ENCODE assay signal across 8 cellular contexts in the genomic region with DNA sequence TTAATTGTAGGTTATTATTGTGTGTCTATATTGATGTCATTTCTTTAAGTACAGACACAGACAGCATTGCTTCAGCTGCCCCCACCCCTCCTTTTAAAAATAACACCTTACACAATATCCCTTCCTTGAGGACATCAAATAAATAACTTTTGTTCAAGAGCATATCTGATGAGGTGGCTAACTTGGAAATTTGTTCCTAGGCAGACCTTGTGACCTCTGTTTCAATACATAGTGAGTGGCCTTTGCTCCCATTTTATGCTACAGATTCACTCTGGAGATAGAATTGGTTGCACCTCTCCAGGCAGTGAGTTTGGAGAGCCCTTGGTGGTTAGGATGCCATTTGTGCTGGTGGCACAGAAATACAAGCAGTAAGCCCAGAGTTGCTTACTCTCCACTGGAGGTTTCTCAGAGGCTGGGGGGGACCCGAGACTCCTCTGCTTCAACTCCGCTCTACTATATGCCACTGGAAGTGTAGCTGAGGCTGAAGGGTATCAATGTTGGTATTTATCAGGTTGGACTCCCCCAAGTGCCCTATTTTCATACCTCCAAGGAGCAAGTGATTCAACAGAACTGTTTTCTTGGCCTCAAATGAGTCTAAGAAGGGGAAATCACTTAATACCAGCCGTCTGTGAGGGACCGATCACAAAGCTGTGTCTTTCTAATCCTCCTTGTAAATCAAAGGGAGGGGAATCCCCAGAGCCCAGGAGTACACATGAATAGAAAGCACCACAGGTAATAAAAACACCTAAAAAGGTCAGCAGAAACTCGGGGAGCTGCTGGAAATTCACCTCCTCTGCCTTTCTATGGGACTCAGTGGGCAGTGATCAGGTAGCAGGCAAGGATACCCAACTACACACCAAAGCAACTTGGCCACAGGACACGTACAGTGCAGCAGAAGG.
DNase-seq lines count a peak whose midpoint lies in the region; ATAC-seq, FAIRE-seq and TF ChIP-seq lines count a peak whose summit lies in the region.

No MANE protein-coding gene starts in this region.

- no peak for TF ChIP-seq POLR2A in stomach (IDR thresholded peaks at IDR 0.05)

- H3K36me3 ChIP-seq in stomach (no peaks in the 10 kb centered on the region), pancreas (no peaks in the 10 kb centered on the region)

- H3K9me3 Mint-ChIP-seq in endothelial cell (ENCODE audit: unreplicated experiment) = no peaks in the 10 kb centered on the region

- intact Hi-C loops in stomach (cut with DNase I; ENCODE audit: low total_unique reads) = no loop called here
- intact Hi-C loops in pancreas (cut with DNase I) = no loop called here

- FAIRE-seq in pancreas (lab: Jason Lieb, UNC) = no peak

- H3K27ac Mint-ChIP-seq in endothelial cell (ENCODE audit: unreplicated experiment) = no peak overlapping the region

- TF ChIP-seq CTCF in stomach (IDR thresholded peaks at IDR 0.05) (no peak), pancreas (IDR thresholded peaks at IDR 0.05) (no peak), endothelial cell (IDR thresholded peaks at IDR 0.05; ENCODE audit: unreplicated experiment) (no peak), foreskin fibroblast (IDR thresholded peaks at IDR 0.05; ENCODE audit: low read depth, low read length) (no peak)

- WGBS in stomach, 5 donors = 77 to 83% (median 80%) methylated on average over 6 of the region's 6 CpGs
- 88 to 94% methylated on average over 6 of the region's 6 CpGs for WGBS in pancreas, 2 donors

- TF ChIP-seq EP300 in stomach (IDR thresholded peaks at IDR 0.05) = no peak

- no peak overlapping the region for H3K4me3 Mint-ChIP-seq in endothelial cell (ENCODE audit: unreplicated experiment)

- H3K9me3 ChIP-seq in stomach (no peaks in the 10 kb centered on the region), pancreas (no peaks in the 10 kb centered on the region)

- H3K27ac ChIP-seq in stomach (peak overlapping the region in 4 of 5 donors; percentile 3 to 77 (median 37)), pancreas (no peak overlapping the region)

- no peak overlapping the region for H3K4me3 ChIP-seq in stomach
- no peak overlapping the region for H3K4me3 ChIP-seq in pancreas
- H3K4me3 ChIP-seq in foreskin fibroblast (ENCODE audit: low read depth in 1 of 2, low read length in 2 of 2) = no peak overlapping the region

- DNase-seq in activated effector memory CD4-positive, alpha-beta T cell treated with anti-CD3 and anti-CD28 coated beads, Interleukin-2, amount 50 U/mL, for 16 hours = peak; percentile 66
- DNase-seq in activated effector memory CD4-positive, alpha-beta T cell treated with Interleukin-2 at 50 U/mL for 16 hours = no peak
- DNase-seq in activated gamma-delta T cell treated with anti-CD3 and anti-CD28 coated beads, Interleukin-2, amount 50 U/mL, for 16 hours (ENCODE audit: low read depth) = peak; percentile 18
- DNase-seq in stomach (no peak), pancreas (no peak), endothelial cell (ENCODE audit: low spot score) (no peak), foreskin fibroblast (no peak)

- H3K4me1 Mint-ChIP-seq in endothelial cell (ENCODE audit: unreplicated experiment) = peaks cover 30% of the 10 kb centered on the region

- peaks cover 0 to 43% (median 22%) of the 10 kb centered on the region in 4 donors for H3K4me1 ChIP-seq in stomach
- H3K4me1 ChIP-seq in pancreas = peaks cover 0 to 10% (median 0%) of the 10 kb centered on the region in 3 donors

- peaks cover 2% of the 10 kb centered on the region for H3K27me3 Mint-ChIP-seq in endothelial cell (ENCODE audit: unreplicated experiment)

- H3K27me3 ChIP-seq in stomach (no peaks in the 10 kb centered on the region), pancreas (no peaks in the 10 kb centered on the region)

- ATAC-seq in HG03378 (IDR thresholded peaks at IDR 0.05; ENCODE audit: unreplicated experiment) (peak; percentile 25), pancreas (no peak)

- H3K36me3 Mint-ChIP-seq in endothelial cell (ENCODE audit: low read depth, unreplicated experiment) = no peaks in the 10 kb centered on the region

Comparison
In these comparisons a context has a peak if more than half of its experiments do, and no peak if none do; other contexts are left out.
1. DNase-seq: peak in activated effector memory CD4-positive, alpha-beta T cell treated with anti-CD3 and anti-CD28 coated beads, Interleukin-2, amount 50 U/mL, for 16 hours (single experiment) and activated gamma-delta T cell treated with anti-CD3 and anti-CD28 coated beads, Interleukin-2, amount 50 U/mL, for 16 hours (single experiment); none in activated effector memory CD4-positive, alpha-beta T cell treated with Interleukin-2 at 50 U/mL for 16 hours (single experiment), stomach (single experiment), pancreas (0 of 6), endothelial cell (single experiment) and foreskin fibroblast (0 of 2).
2. H3K27ac ChIP-seq: peak in stomach (4 of 5); none in pancreas (0 of 4).